ENCODE assay signal across 18 cellular contexts in genomic region chr14:100398044-100398443, GRCh38. TPM values are rescaled to one million over a fixed set of nuclear protein-coding genes. Genes with fewer than 3 reads are reported as not detected.
DNase-seq lines count a peak whose midpoint lies in the region; ATAC-seq and TF ChIP-seq lines count a peak whose summit lies in the region.
"Had no signal": no experiment of that assay in that cellular context is flagged by ENCODE, and none has a peak within 500 bp of the region (broad histone marks: within the 10 kb centered on the region; RNA-seq: fewer than 3 reads in every experiment).

No MANE protein-coding gene starts in this region.

- H3K4me3 Mint-ChIP-seq in mesothelial cell of epicardium = no peak overlapping the region
- H3K4me3 Mint-ChIP-seq in activated CD4-positive, alpha-beta T cell treated with anti-CD3 and anti-CD28 coated beads for 36 hours = no peak overlapping the region
- H3K4me3 Mint-ChIP-seq: activated T-helper 17 cell treated with anti-CD3 and anti-CD28 coated beads, Interleukin-2, amount 50 U/mL, for 72 hours; CD14-positive monocyte; stimulated activated effector memory CD8-positive, alpha-beta T cell treated with anti-CD3 and anti-CD28 coated beads, Interleukin-12 subunit alpha, Interleukin-12 subunit beta, amount 100 ng/mL, for 72 hours had no signal

- no peaks in the 10 kb centered on the region for H3K9me3 Mint-ChIP-seq in mesothelial cell of epicardium
- no peaks in the 10 kb centered on the region for H3K9me3 Mint-ChIP-seq in activated CD4-positive, alpha-beta T cell treated with anti-CD3 and anti-CD28 coated beads for 36 hours (ENCODE audit: low read depth)
- H3K9me3 Mint-ChIP-seq: activated T-helper 17 cell treated with anti-CD3 and anti-CD28 coated beads, Interleukin-2, amount 50 U/mL, for 72 hours; stimulated activated effector memory CD8-positive, alpha-beta T cell treated with anti-CD3 and anti-CD28 coated beads, Interleukin-12 subunit alpha, Interleukin-12 subunit beta, amount 100 ng/mL, for 72 hours had no signal

- peaks cover 70% of the 10 kb centered on the region for H3K4me1 ChIP-seq in BE2C
- H3K4me1 ChIP-seq: thyroid gland had no signal

- no peak overlapping the region for H3K4me3 ChIP-seq in BE2C (ENCODE audit: low read depth, low read length)
- no peak overlapping the region for H3K4me3 ChIP-seq in brain microvascular endothelial cell (ENCODE audit: low read depth, low read length)
- H3K4me3 ChIP-seq: thyroid gland had no signal

- POLR2A ChIA-PET in activated CD4-positive, alpha-beta T cell treated with anti-CD3 and anti-CD28 coated beads for 36 hours (lab: Charles Lee) = no interaction called here

- H3K9me3 ChIP-seq in BE2C = no peaks in the 10 kb centered on the region
- H3K9me3 ChIP-seq: thyroid gland had no signal

- no peak for ATAC-seq in activated CD4-positive, alpha-beta T cell treated with anti-CD3 and anti-CD28 coated beads for 36 hours
- ATAC-seq: activated T-helper 17 cell treated with anti-CD3 and anti-CD28 coated beads, Interleukin-2, amount 50 U/mL, for 72 hours; Panc1; stimulated activated effector memory CD8-positive, alpha-beta T cell treated with anti-CD3 and anti-CD28 coated beads, Interleukin-12 subunit alpha, Interleukin-12 subunit beta, amount 100 ng/mL, for 72 hours had no signal

- peak; percentile 59 for DNase-seq in DMS53 (lab: John Stamatoyannopoulos, UW)
- DNase-seq in DMS53 treated with DMSO at 0.1 percent for 48 hours (lab: John Stamatoyannopoulos, UW; ENCODE audit: unreplicated experiment) = no peak
- DNase-seq in epithelial cell of prostate (ENCODE audit: low read depth, low spot score) = no peak
- DNase-seq in mesothelial cell of epicardium (ENCODE audit: low spot score in 2 of 2, unreplicated experiment in 2 of 2) = no peak
- DNase-seq in BE2C = no peak
- no peak for DNase-seq in activated CD4-positive, alpha-beta T cell treated with anti-CD3 and anti-CD28 coated beads for 36 hours
- no peak for DNase-seq in SW 1271 (lab: John Stamatoyannopoulos, UW)
- no peak for DNase-seq in brain microvascular endothelial cell
- DNase-seq: EL, midbrain, MV-4-11, NCI-H774 had no signal

- intact Hi-C loops in activated CD4-positive, alpha-beta T cell treated with anti-CD3 and anti-CD28 coated beads for 36 hours (cut with DNase I, micrococcal nuclease) = no loop called here

- CTCF ChIA-PET in activated CD4-positive, alpha-beta T cell treated with anti-CD3 and anti-CD28 coated beads for 36 hours (lab: Charles Lee) = interaction anchor here (0.8 to 2.0 kb wide), 3 partner anchors 11 to 359 kb away, joined by 3 to 9 read pairs (median 7); no protein-coding TSS in a partner anchor

- H3K27ac ChIP-seq in epithelial cell of prostate (peak overlapping the region; percentile 54), brain microvascular endothelial cell (no peak overlapping the region)
- H3K27ac ChIP-seq: 22Rv1, thyroid gland had no signal

- H3K27me3 ChIP-seq in BE2C (no peaks in the 10 kb centered on the region), brain microvascular endothelial cell (replicated peaks) (no peaks in the 10 kb centered on the region)
- H3K27me3 ChIP-seq: thyroid gland had no signal

- H3K27me3 Mint-ChIP-seq in mesothelial cell of epicardium (ENCODE audit: low read depth) = peaks cover 2% of the 10 kb centered on the region
- H3K27me3 Mint-ChIP-seq in activated CD4-positive, alpha-beta T cell treated with anti-CD3 and anti-CD28 coated beads for 36 hours = no peaks in the 10 kb centered on the region
- H3K27me3 Mint-ChIP-seq: activated T-helper 17 cell treated with anti-CD3 and anti-CD28 coated beads, Interleukin-2, amount 50 U/mL, for 72 hours had no signal

- H3K36me3 ChIP-seq in BE2C = no peaks in the 10 kb centered on the region
- no peaks in the 10 kb centered on the region for H3K36me3 ChIP-seq in brain microvascular endothelial cell (replicated peaks)
- H3K36me3 ChIP-seq: thyroid gland had no signal

- peak overlapping the region; percentile 27 for H3K27ac Mint-ChIP-seq in mesothelial cell of epicardium
- H3K27ac Mint-ChIP-seq in activated CD4-positive, alpha-beta T cell treated with anti-CD3 and anti-CD28 coated beads for 36 hours = no peak overlapping the region
- H3K27ac Mint-ChIP-seq: activated T-helper 17 cell treated with anti-CD3 and anti-CD28 coated beads, Interleukin-2, amount 50 U/mL, for 72 hours; stimulated activated effector memory CD8-positive, alpha-beta T cell treated with anti-CD3 and anti-CD28 coated beads, Interleukin-12 subunit alpha, Interleukin-12 subunit beta, amount 100 ng/mL, for 72 hours had no signal

- in situ Hi-C loops in brain microvascular endothelial cell (cut with HindIII; ENCODE audit: low pct_ligation_motif_present, low sequenced_read_pairs) = no loop called here

- H3K36me3 Mint-ChIP-seq in mesothelial cell of epicardium = no peaks in the 10 kb centered on the region
- no peaks in the 10 kb centered on the region for H3K36me3 Mint-ChIP-seq in activated CD4-positive, alpha-beta T cell treated with anti-CD3 and anti-CD28 coated beads for 36 hours (ENCODE audit: low read depth)
- H3K36me3 Mint-ChIP-seq: stimulated activated effector memory CD8-positive, alpha-beta T cell treated with anti-CD3 and anti-CD28 coated beads, Interleukin-12 subunit alpha, Interleukin-12 subunit beta, amount 100 ng/mL, for 72 hours had no signal

- H3K4me1 Mint-ChIP-seq in mesothelial cell of epicardium = peaks cover 40% of the 10 kb centered on the region
- H3K4me1 Mint-ChIP-seq in activated CD4-positive, alpha-beta T cell treated with anti-CD3 and anti-CD28 coated beads for 36 hours = no peaks in the 10 kb centered on the region

- TF ChIP-seq CTCF in mesothelial cell of epicardium (IDR thresholded peaks at IDR 0.05; ENCODE audit: unreplicated experiment) = no peak
- no peak for TF ChIP-seq CTCF in BE2C (IDR thresholded peaks at IDR 0.05; ENCODE audit: low read depth, low read length)
- TF ChIP-seq CTCF in brain microvascular endothelial cell (IDR thresholded peaks at IDR 0.05; ENCODE audit: low read depth, low read length, missing control alignments) = no peak

RNA-seq across cellular contexts. Expression of gene WDR25, which starts 21.8 kb away (rescaled TPM):
- total RNA-seq in mesothelial cell of epicardium = 12.7 to 13.8 TPM (median 12.9 TPM) in 3 replicates
- polyA plus RNA-seq in BE2C (2012; ENCODE audit: insufficient read depth, insufficient read length, low read depth) = 76.3 TPM
- total RNA-seq in activated CD4-positive, alpha-beta T cell treated with anti-CD3 and anti-CD28 coated beads for 36 hours = 10 to 100 TPM in 1 of 2 experiments, 1 to 10 TPM in 1; 7.9 to 11.3 TPM
